In the genomic region with DNA sequence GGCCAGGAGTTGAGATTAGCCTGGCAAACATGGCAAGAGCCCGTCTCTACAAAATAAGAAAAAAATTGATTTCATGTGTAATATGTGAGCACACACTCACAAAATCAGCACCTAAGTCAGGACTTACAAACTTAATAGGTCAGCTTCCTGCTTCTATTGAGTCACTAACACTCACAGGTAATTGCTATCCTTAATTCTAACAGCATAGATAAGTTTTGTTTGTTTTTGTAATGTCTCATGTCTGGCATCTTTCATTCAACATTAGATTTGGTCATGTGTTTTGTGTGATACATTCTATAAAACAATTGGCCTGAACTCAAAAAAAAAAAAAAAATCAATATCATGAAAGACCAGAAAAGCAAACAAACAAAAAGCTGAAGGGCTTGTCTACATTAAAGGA, we compare ENCODE assay signal across 22 cellular contexts.
DNase-seq lines count a peak whose midpoint lies in the region; ATAC-seq and TF ChIP-seq lines count a peak whose summit lies in the region.
"Had no signal": no experiment of that assay in that cellular context is flagged by ENCODE, and none has a peak within 500 bp of the region (broad histone marks: within the 10 kb centered on the region; RNA-seq: fewer than 3 reads in every experiment).

No MANE protein-coding gene starts in this region.

- TF ChIP-seq CTCF in LNCaP clone FGC (IDR thresholded peaks at IDR 0.05; ENCODE audit: control insufficient read depth, extremely low read depth, insufficient read depth) = no peak

- DNase-seq in LNCaP clone FGC (ENCODE audit: low read depth) = peak; percentile 25
- peak; percentile 86 for DNase-seq in NCI-H146 treated with DMSO at 0.1 percent for 48 hours (lab: John Stamatoyannopoulos, UW; ENCODE audit: unreplicated experiment)
- DNase-seq in NCI-H774 (lab: John Stamatoyannopoulos, UW) = peak; percentile 31
- DNase-seq in activated gamma-delta T cell treated with Interleukin-2 at 50 U/mL for 16 hours = no peak
- no peak for DNase-seq in HUDEP-2 (lab: John Stamatoyannopoulos, UW; ENCODE audit: unreplicated experiment in 76 of 76)
- DNase-seq in activated CD4-positive, alpha-beta T cell treated with anti-CD3 and anti-CD28 coated beads, Interleukin-2, amount 50 U/mL, for 48 hours = no peak
- DNase-seq: CD8-positive, alpha-beta T cell; DMS 273 treated with DMSO at 0.1 percent for 48 hours; DND-41; HCEC 1CT; Karpas-422; NCI-H1436; NCI-H2081; NCI-H2171 treated with DMSO at 0.1 percent for 48 hours; NCI-H446; NCI-H524 treated with DMSO at 0.1 percent for 48 hours; SHP77 treated with DMSO at 0.1 percent for 48 hours; T-helper 1 cell had no signal

- peak; percentile 80 for ATAC-seq in esophagus mucosa
- no peak for ATAC-seq in HG02973 (IDR thresholded peaks at IDR 0.05; ENCODE audit: unreplicated experiment)
- ATAC-seq: CD8-positive, alpha-beta T cell; HepG2; Panc1 had no signal

- H3K4me3 ChIP-seq in LNCaP clone FGC (ENCODE audit: low read depth, low read length) = no peak overlapping the region

Comparison
In these comparisons a context has a peak if more than half of its experiments do, and no peak if none do; other contexts are left out.
1. DNase-seq: peak in LNCaP clone FGC (single experiment), NCI-H146 treated with DMSO at 0.1 percent for 48 hours (single experiment) and NCI-H774 (single experiment); none in activated gamma-delta T cell treated with Interleukin-2 at 50 U/mL for 16 hours (single experiment), HUDEP-2 (0 of 76) and activated CD4-positive, alpha-beta T cell treated with anti-CD3 and anti-CD28 coated beads, Interleukin-2, amount 50 U/mL, for 48 hours (0 of 2).